14 cellular contexts compared by ENCODE assay signal in the genomic region with DNA sequence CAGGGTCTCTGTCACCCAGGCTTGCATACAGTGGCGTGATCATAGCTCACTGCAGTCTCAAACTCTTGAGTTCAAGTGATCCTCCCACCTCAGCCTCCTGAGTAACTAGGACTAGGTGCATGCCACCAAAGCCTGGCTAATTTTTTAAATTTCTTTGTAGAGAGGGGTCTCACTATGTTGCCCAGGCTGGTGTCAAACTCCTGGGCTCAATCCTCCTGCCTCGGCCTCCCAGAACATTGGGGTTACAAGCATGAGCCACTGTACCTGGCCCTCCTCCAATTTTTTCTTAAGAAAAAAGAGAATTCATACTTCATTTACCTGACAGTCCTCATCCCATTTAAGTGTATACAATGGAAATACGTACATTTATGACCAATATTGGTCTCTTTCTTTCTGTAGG. TPM values are rescaled to one million over a fixed set of nuclear protein-coding genes. Genes with fewer than 3 reads are reported as not detected.
DNase-seq lines count a peak whose midpoint lies in the region; ATAC-seq and TF ChIP-seq lines count a peak whose summit lies in the region.
"Had no signal": no experiment of that assay in that cellular context is flagged by ENCODE, and none has a peak within 500 bp of the region (broad histone marks: within the 10 kb centered on the region; RNA-seq: fewer than 3 reads in every experiment).

No MANE protein-coding gene starts in this region.

- H3K36me3 ChIP-seq in breast epithelium = no peaks in the 10 kb centered on the region

- H3K9me3 Mint-ChIP-seq in MCF 10A (ENCODE audit: unreplicated experiment) (no peaks in the 10 kb centered on the region), IgD-negative memory B cell (peaks cover 0 to 5% (median 0%) of the 10 kb centered on the region in 3 donors), nephron (no peaks in the 10 kb centered on the region)
- H3K9me3 Mint-ChIP-seq: CD4-positive, alpha-beta T cell; GM23338 had no signal

- no peak for DNase-seq in MCF 10A (ENCODE audit: unreplicated experiment)
- DNase-seq in breast epithelium (ENCODE audit: low spot score in 2 of 2) = no peak
- DNase-seq in activated CD4-positive, CD25-positive, alpha-beta regulatory T cell (lab: John Stamatoyannopoulos, UW) = no peak
- DNase-seq in stimulated activated naive CD4-positive, alpha-beta T cell treated with Interleukin-2 at 50 U/mL for 16 hours (lab: John Stamatoyannopoulos, UW) = no peak
- DNase-seq: AML-193; Caco-2; CD4-positive, alpha-beta T cell had no signal

- H3K36me3 Mint-ChIP-seq in MCF 10A (ENCODE audit: insufficient read depth, unreplicated experiment) = peaks cover 19% of the 10 kb centered on the region
- H3K36me3 Mint-ChIP-seq in IgD-negative memory B cell = peaks cover 18% of the 10 kb centered on the region
- H3K36me3 Mint-ChIP-seq in nephron (ENCODE audit: low read depth) = peaks cover 37% of the 10 kb centered on the region

- TF ChIP-seq POLR2A in breast epithelium (IDR thresholded peaks at IDR 0.05) = no peak

- no peak for TF ChIP-seq CTCF in MCF 10A (IDR thresholded peaks at IDR 0.05; ENCODE audit: unreplicated experiment)
- TF ChIP-seq CTCF in breast epithelium (IDR thresholded peaks at IDR 0.05) = no peak
- TF ChIP-seq CTCF in nephron (IDR thresholded peaks at IDR 0.05; ENCODE audit: unreplicated experiment in 3 of 3) = no peak

- H3K4me3 ChIP-seq in breast epithelium = no peak overlapping the region
- H3K4me3 ChIP-seq: A549, GM23338 had no signal

- H3K9me3 ChIP-seq in breast epithelium = no peaks in the 10 kb centered on the region
- H3K9me3 ChIP-seq: Caco-2 had no signal

- H3K27me3 ChIP-seq in breast epithelium = no peaks in the 10 kb centered on the region

- POLR2A ChIA-PET in MCF 10A (lab: Yijun Ruan, JAX) = no interaction called here

- intact Hi-C loops in MCF 10A (cut with micrococcal nuclease) (no loop called here), breast epithelium (cut with DNase I; ENCODE audit: low total_unique reads) (no loop called here)

- H3K4me3 Mint-ChIP-seq in MCF 10A (ENCODE audit: unreplicated experiment) (no peak overlapping the region), IgD-negative memory B cell (peak overlapping the region in 1 of 4 donors; percentile 66), nephron (no peak overlapping the region)
- H3K4me3 Mint-ChIP-seq: CD4-positive, alpha-beta T cell; GM23338 had no signal

- no peak for ATAC-seq in GM18519 (IDR thresholded peaks at IDR 0.05; ENCODE audit: low FRiP score, unreplicated experiment)
- ATAC-seq: A549, GM23338 had no signal

- H3K27ac Mint-ChIP-seq in MCF 10A (ENCODE audit: low read depth, unreplicated experiment) (peak overlapping the region; percentile 46), IgD-negative memory B cell (peak overlapping the region in 2 of 3 donors; percentile 36 to 63), nephron (peak overlapping the region in 2 of 3 experiments; percentile 61 to 76)
- H3K27ac Mint-ChIP-seq: CD4-positive, alpha-beta T cell; GM23338 had no signal

- no peak overlapping the region for H3K27ac ChIP-seq in breast epithelium
- H3K27ac ChIP-seq: 22Rv1, A549, C4-2B had no signal

- BruUV-seq in MCF 10A (replicated peaks; lab: Mats Ljungman, UMichigan) = no TSS peak

- no peaks in the 10 kb centered on the region for H3K4me1 ChIP-seq in breast epithelium
- H3K4me1 ChIP-seq: Caco-2 had no signal

- H3K4me1 Mint-ChIP-seq in MCF 10A (ENCODE audit: insufficient read depth, unreplicated experiment) (peaks cover 4% of the 10 kb centered on the region), IgD-negative memory B cell (peaks cover 0 to 17% (median 6%) of the 10 kb centered on the region in 3 donors), nephron (peaks cover 33% of the 10 kb centered on the region)

- H3K27me3 Mint-ChIP-seq in MCF 10A (ENCODE audit: insufficient read depth, unreplicated experiment) (no peaks in the 10 kb centered on the region), IgD-negative memory B cell (no peaks in the 10 kb centered on the region), nephron (ENCODE audit: low read depth) (no peaks in the 10 kb centered on the region)
- H3K27me3 Mint-ChIP-seq: CD4-positive, alpha-beta T cell had no signal

- CTCF ChIA-PET in MCF 10A (lab: Yijun Ruan, JAX) = interaction anchor here (1.0 kb wide), 1 partner anchor 86 kb away, joined by 3 read pairs; no protein-coding TSS in a partner anchor

RNA-seq across cellular contexts. Expression of a gene that starts 37.9 kb away (rescaled TPM):
- 18.5 and 18.7 TPM in 2 replicates for total RNA-seq in MCF 10A (2022)
- 1 to 10 TPM; 4.9 to 8.5 (median 7.5) TPM for total RNA-seq in breast epithelium
- 3.0 TPM for polyA plus RNA-seq in IgD-negative memory B cell
